Comparison of ENCODE assay signal across 14 cellular contexts in the genomic region with DNA sequence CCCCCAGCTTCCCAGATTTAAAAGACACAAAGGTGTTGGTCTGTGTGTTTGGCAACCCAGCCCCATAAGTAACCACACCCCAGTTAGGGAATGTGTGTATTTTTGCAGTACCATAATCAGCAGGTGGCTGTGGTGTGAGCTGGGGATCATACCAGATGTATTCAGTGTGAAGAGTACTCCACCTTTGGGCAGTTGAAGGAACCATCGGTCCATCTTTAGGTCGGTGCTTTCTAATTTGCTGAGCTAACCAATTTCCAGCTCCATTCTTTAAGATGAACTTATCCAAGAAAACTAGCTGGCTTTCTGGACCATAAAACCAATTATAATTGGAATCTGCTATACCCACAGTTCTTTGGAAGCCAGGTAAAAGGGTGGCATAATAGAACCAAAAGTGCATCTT. TPM values are rescaled to one million over a fixed set of nuclear protein-coding genes. Genes with fewer than 3 reads are reported as not detected.
A peak's percentile ranks its signal among the peaks of the same experiment; 100 is the strongest.
DNase-seq lines count a peak whose midpoint lies in the region; ATAC-seq, FAIRE-seq and TF ChIP-seq lines count a peak whose summit lies in the region.
"Had no signal": no experiment of that assay in that cellular context is flagged by ENCODE, and none has a peak within 500 bp of the region (broad histone marks: within the 10 kb centered on the region; RNA-seq: fewer than 3 reads in every experiment).

No MANE protein-coding gene starts in this region.

- no peaks in the 10 kb centered on the region for H3K9me3 ChIP-seq in WERI-Rb-1 (ENCODE audit: severe bottlenecking)
- H3K9me3 ChIP-seq in pancreas = no peaks in the 10 kb centered on the region

- H3K4me3 ChIP-seq in WERI-Rb-1 (ENCODE audit: low read depth, low read length) (no peak overlapping the region), pancreas (no peak overlapping the region)

- peaks cover 0 to 7% (median 3%) of the 10 kb centered on the region in 3 donors for H3K4me1 ChIP-seq in pancreas

- TF ChIP-seq CTCF in WERI-Rb-1 (IDR thresholded peaks at IDR 0.05; ENCODE audit: low read depth, low read length) (peak; percentile 25; the same call in 1 of the 2 replicates), pancreas (IDR thresholded peaks at IDR 0.05) (no peak)

- DNase-seq in ACHN (peak; percentile 21), H4 (ENCODE audit: low spot score) (peak; percentile 45), WERI-Rb-1 (peak; percentile 8), glomerular visceral epithelial cell (ENCODE audit: extremely low spot score) (peak; percentile 10), hippocampal formation (lab: John Stamatoyannopoulos, UW) (no peak), pancreas (no peak), NCI-H345 (lab: John Stamatoyannopoulos, UW) (no peak), HuH-7.5 (ENCODE audit: low spot score) (no peak)
- DNase-seq: activated CD4-positive, alpha-beta T cell treated with anti-CD3 and anti-CD28 coated beads, Interleukin-2, amount 10 ng/mL, durations not matched to agents 7 days and 5 days; immature natural killer cell; NCI-H2029 treated with DMSO at 0.1 percent for 48 hours; SHP77 had no signal

- WGBS in pancreas, 2 donors = 54 to 62% methylated on average over 2 of the region's 2 CpGs

- in situ Hi-C loops in ACHN (cut with HindIII; ENCODE audit: low pct_ligation_motif_present, low pct_unique_long_range_greater_than_20kb, low sequenced_read_pairs) = no loop called here

- FAIRE-seq in pancreas (lab: Jason Lieb, UNC) = no peak
- FAIRE-seq: GM12891 had no signal

- intact Hi-C loops in pancreas (cut with DNase I) = no loop called here

- H3K36me3 ChIP-seq in WERI-Rb-1 (no peaks in the 10 kb centered on the region), pancreas (no peaks in the 10 kb centered on the region)

- no peak for ATAC-seq in pancreas
- ATAC-seq: natural killer cell treated with Interleukin-12 subunit alpha and Interleukin-12 subunit beta and Interleukin-15 and Interleukin-18, amount 100 ng/mL, for 72 hours had no signal

- no peaks in the 10 kb centered on the region for H3K27me3 ChIP-seq in WERI-Rb-1 (ENCODE audit: insufficient read depth, low read depth, severe bottlenecking)
- no peaks in the 10 kb centered on the region for H3K27me3 ChIP-seq in pancreas

- H3K27ac ChIP-seq in WERI-Rb-1 (no peak overlapping the region), pancreas (no peak overlapping the region)

RNA-seq across cellular contexts. Expression of gene DSEL, which starts 3.2 kb away (rescaled TPM):
- total RNA-seq in H4 (2014; rRNA removed; shearing (Covaris generic)) = 25.1 and 25.8 TPM in 2 replicates
- 1 to 10 TPM; 1.9 to 4.7 (median 2.5) TPM for total RNA-seq in pancreas
- polyA plus RNA-seq in pancreas = 1 to 10 TPM in 1 of 2 donors, under 1 TPM in 1; 0.65 to 1.9 TPM

Comparison
In these comparisons a context has a peak if more than half of its experiments do, and no peak if none do; other contexts are left out.
1. DNase-seq: peak in ACHN (single experiment), H4 (single experiment), WERI-Rb-1 (single experiment) and glomerular visceral epithelial cell (single experiment); none in hippocampal formation (0 of 2), pancreas (0 of 6), NCI-H345 (single experiment) and HuH-7.5 (single experiment).